Comparison of ENCODE assay signal across 8 cellular contexts in genomic region chr20:36773123-36773547, GRCh38. TPM values are rescaled to one million over a fixed set of nuclear protein-coding genes. Genes with fewer than 3 reads are reported as not detected.
DNase-seq lines count a peak whose midpoint lies in the region; TF ChIP-seq lines count a peak whose summit lies in the region.

No MANE protein-coding gene starts in this region.

- H3K27me3 Mint-ChIP-seq in activated naive CD4-positive, alpha-beta T cell treated with anti-CD3 and anti-CD28 coated beads for 36 hours (ENCODE audit: low read depth), result no peaks in the 10 kb centered on the region
- H3K27me3 Mint-ChIP-seq in endothelial cell (ENCODE audit: unreplicated experiment) (peaks cover 9% of the 10 kb centered on the region), osteocyte (ENCODE audit: unreplicated experiment) (no peaks in the 10 kb centered on the region)

- in situ Hi-C loops in GM13977 (cut with MboI; ENCODE audit: low pct_unique_long_range_greater_than_20kb, low sequenced_read_pairs, unreplicated experiment), result no loop called here

- intact Hi-C loops in activated naive CD4-positive, alpha-beta T cell treated with anti-CD3 and anti-CD28 coated beads for 36 hours (cut with micrococcal nuclease), result loop anchor here (1.0 to 5.0 kb wide), 6 partner anchors 27 to 311 kb away; partner anchors contain the start of genes NDRG3 and RAB5IF

- H3K36me3 Mint-ChIP-seq in activated naive CD4-positive, alpha-beta T cell treated with anti-CD3 and anti-CD28 coated beads for 36 hours (ENCODE audit: low read depth), result no peaks in the 10 kb centered on the region
- H3K36me3 Mint-ChIP-seq in endothelial cell (ENCODE audit: low read depth, unreplicated experiment) (no peaks in the 10 kb centered on the region), osteocyte (ENCODE audit: unreplicated experiment) (no peaks in the 10 kb centered on the region)

- peaks cover 21% of the 10 kb centered on the region for H3K4me1 Mint-ChIP-seq in activated naive CD4-positive, alpha-beta T cell treated with anti-CD3 and anti-CD28 coated beads for 36 hours (ENCODE audit: low read depth)
- H3K4me1 Mint-ChIP-seq in endothelial cell (ENCODE audit: unreplicated experiment) (peaks cover 10% of the 10 kb centered on the region), osteocyte (ENCODE audit: unreplicated experiment) (peaks cover 16% of the 10 kb centered on the region)

- no peak for TF ChIP-seq CTCF in endothelial cell (IDR thresholded peaks at IDR 0.05; ENCODE audit: unreplicated experiment)
- TF ChIP-seq CTCF in osteocyte (IDR thresholded peaks at IDR 0.05), result no peak
- no peak for TF ChIP-seq CTCF in GM13977 (IDR thresholded peaks at IDR 0.05; ENCODE audit: extremely low read depth, insufficient read depth, missing control alignments)

- no peak for DNase-seq in activated naive CD4-positive, alpha-beta T cell treated with anti-CD3 and anti-CD28 coated beads for 36 hours
- no peak for DNase-seq in activated naive CD4-positive, alpha-beta T cell treated with anti-CD3 and anti-CD28 coated beads, Interleukin-2, amount 50 U/mL, for 16 hours
- DNase-seq in OCI-M1 (lab: John Stamatoyannopoulos, UW) (peak; percentile 52), endothelial cell (ENCODE audit: low spot score) (no peak), osteocyte (ENCODE audit: extremely low spot score, unreplicated experiment) (no peak), cerebellar nuclear complex (lab: John Stamatoyannopoulos, UW) (no peak), GM13977 (ENCODE audit: low spot score) (no peak), GM19240 (ENCODE audit: insufficient read length, low spot score) (no peak)

- no peaks in the 10 kb centered on the region for H3K9me3 Mint-ChIP-seq in activated naive CD4-positive, alpha-beta T cell treated with anti-CD3 and anti-CD28 coated beads for 36 hours
- no peaks in the 10 kb centered on the region for H3K9me3 Mint-ChIP-seq in endothelial cell (ENCODE audit: unreplicated experiment)
- H3K9me3 Mint-ChIP-seq in osteocyte (ENCODE audit: unreplicated experiment), result no peaks in the 10 kb centered on the region

- H3K27ac Mint-ChIP-seq in activated naive CD4-positive, alpha-beta T cell treated with anti-CD3 and anti-CD28 coated beads for 36 hours, result peak overlapping the region; percentile 8
- peak overlapping the region; percentile 6 for H3K27ac Mint-ChIP-seq in endothelial cell (ENCODE audit: unreplicated experiment)
- H3K27ac Mint-ChIP-seq in osteocyte (ENCODE audit: unreplicated experiment), result no peak overlapping the region

- peak overlapping the region; percentile 97 for H3K4me3 Mint-ChIP-seq in activated naive CD4-positive, alpha-beta T cell treated with anti-CD3 and anti-CD28 coated beads for 36 hours
- H3K4me3 Mint-ChIP-seq in endothelial cell (ENCODE audit: unreplicated experiment) (peak overlapping the region; percentile 91), osteocyte (ENCODE audit: unreplicated experiment) (peak overlapping the region; percentile 94)

- CTCF ChIA-PET in activated naive CD4-positive, alpha-beta T cell treated with anti-CD3 and anti-CD28 coated beads for 36 hours (lab: Charles Lee), result interaction anchor here (0.6 to 1.8 kb wide), 14 partner anchors 15 to 283 kb away, joined by 3 to 16 read pairs (median 4); partner anchors contain the start of gene NDRG3

RNA-seq across cellular contexts. Expression of gene DSN1, which starts 0.4 kb away (rescaled TPM):
- 10 to 100 TPM; 23.0 to 24.7 TPM for total RNA-seq in activated naive CD4-positive, alpha-beta T cell treated with anti-CD3 and anti-CD28 coated beads for 36 hours
- total RNA-seq in endothelial cell (ENCODE audit: unreplicated experiment) (12.8 TPM), osteocyte (6.7 and 7.6 TPM in 2 replicates)

RNA-seq across cellular contexts. Expression of gene NDRG3, which starts 27.2 kb away (rescaled TPM):
- total RNA-seq in activated naive CD4-positive, alpha-beta T cell treated with anti-CD3 and anti-CD28 coated beads for 36 hours, result 10 to 100 TPM; 26.1 to 28.2 TPM
- total RNA-seq in endothelial cell (ENCODE audit: unreplicated experiment) (14.2 TPM), osteocyte (32.2 and 33.5 TPM in 2 replicates)
